Comparison of ENCODE assay signal across 20 cellular contexts in the genomic region with DNA sequence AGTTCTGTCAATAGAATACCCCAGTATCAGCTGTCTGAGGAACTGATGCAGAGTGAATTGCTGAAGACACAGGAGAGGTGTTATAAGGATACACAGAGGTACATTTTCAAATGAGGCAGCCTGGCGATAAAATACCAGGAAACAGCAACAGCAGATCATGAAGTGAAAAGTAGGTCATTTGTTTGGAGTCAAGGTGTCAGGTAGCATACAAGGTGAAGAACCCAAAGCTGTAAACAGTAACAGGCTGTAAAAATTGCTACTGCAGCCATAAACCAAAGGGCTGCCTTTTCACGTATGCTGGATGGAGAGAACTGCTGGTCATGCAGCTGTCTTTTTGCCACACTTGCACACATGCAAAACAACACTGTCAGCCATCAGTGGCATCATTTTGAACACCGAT.
"Had no signal": no experiment of that assay in that cellular context is flagged by ENCODE, and none has a peak within 500 bp of the region (broad histone marks: within the 10 kb centered on the region; RNA-seq: fewer than 3 reads in every experiment).

No MANE protein-coding gene starts in this region.

- H3K4me1 Mint-ChIP-seq: natural killer cell; stimulated activated naive B cell treated with anti-CD40 and anti-IgM and Interleukin-4, amounts not matched to agents 10 μg/mL and 1 μg/mL and 100 μg/mL, for 72 hours had no signal

- H3K36me3 ChIP-seq: breast epithelium, gastroesophageal sphincter, heart left ventricle, lower lobe of right lung, prostate gland, upper lobe of left lung had no signal

- H3K9me3 ChIP-seq: breast epithelium, gastroesophageal sphincter, heart left ventricle, lower lobe of right lung, prostate gland, testis, upper lobe of left lung had no signal

- H3K27ac ChIP-seq: breast epithelium, coronary artery, gastroesophageal sphincter, heart left ventricle, lower lobe of right lung, prostate gland, testis, upper lobe of left lung had no signal

- H3K9me3 Mint-ChIP-seq: activated naive CD8-positive, alpha-beta T cell treated with anti-CD3 and anti-CD28 coated beads for 36 hours; activated T-cell treated with anti-CD3 and anti-CD28 coated beads, Interleukin-2, amount 50 U/mL, for 24 hours; natural killer cell; stimulated activated naive B cell treated with anti-CD40 and anti-IgM and Interleukin-4, amounts not matched to agents 10 μg/mL and 1 μg/mL and 100 μg/mL, for 72 hours had no signal

- H3K36me3 Mint-ChIP-seq: natural killer cell; stimulated activated naive B cell treated with anti-CD40 and anti-IgM and Interleukin-4, amounts not matched to agents 10 μg/mL and 1 μg/mL and 100 μg/mL, for 72 hours had no signal

- ATAC-seq: gastroesophageal sphincter; heart left ventricle; left cardiac atrium; lower lobe of right lung; natural killer cell; stimulated activated naive B cell treated with anti-CD40 and anti-IgM and Interleukin-4, amounts not matched to agents 10 μg/mL and 1 μg/mL and 100 μg/mL, for 72 hours had no signal

- H3K4me3 Mint-ChIP-seq: activated naive CD8-positive, alpha-beta T cell treated with anti-CD3 and anti-CD28 coated beads for 36 hours; activated T-cell treated with anti-CD3 and anti-CD28 coated beads, Interleukin-2, amount 50 U/mL, for 24 hours; natural killer cell; stimulated activated naive B cell treated with anti-CD40 and anti-IgM and Interleukin-4, amounts not matched to agents 10 μg/mL and 1 μg/mL and 100 μg/mL, for 72 hours had no signal

- H3K27ac Mint-ChIP-seq: activated naive CD8-positive, alpha-beta T cell treated with anti-CD3 and anti-CD28 coated beads for 36 hours; activated T-cell treated with anti-CD3 and anti-CD28 coated beads, Interleukin-2, amount 50 U/mL, for 24 hours; natural killer cell; stimulated activated naive B cell treated with anti-CD40 and anti-IgM and Interleukin-4, amounts not matched to agents 10 μg/mL and 1 μg/mL and 100 μg/mL, for 72 hours had no signal

- H3K4me3 ChIP-seq: breast epithelium, coronary artery, gastroesophageal sphincter, heart left ventricle, lower lobe of right lung, prostate gland, testis, upper lobe of left lung had no signal

- H3K27me3 Mint-ChIP-seq: activated T-cell treated with anti-CD3 and anti-CD28 coated beads, Interleukin-2, amount 50 U/mL, for 24 hours had no signal

- H3K4me1 ChIP-seq: breast epithelium, gastroesophageal sphincter, heart left ventricle, lower lobe of right lung, prostate gland, testis, upper lobe of left lung had no signal

- DNase-seq: activated CD4-positive, alpha-beta T cell treated with anti-CD3 and anti-CD28 coated beads for 1 hour; activated CD4-positive, alpha-beta T cell treated with anti-CD3 and anti-CD28 coated beads, Interleukin-2, amount 50 U/mL, for 1 hour; activated CD8-positive, alpha-beta memory T cell treated with anti-CD3 and anti-CD28 coated beads, Interleukin-2, amount 50 U/mL, for 4 hours; activated naive CD4-positive, alpha-beta T cell treated with Interleukin-2 at 50 U/mL for 16 hours; activated naive CD8-positive, alpha-beta T cell treated with anti-CD3 and anti-CD28 coated beads for 36 hours; activated T-cell treated with anti-CD3 and anti-CD28 coated beads, Interleukin-2, amount 50 U/mL, for 24 hours; heart left ventricle; left cardiac atrium; lower lobe of right lung; natural killer cell; stimulated activated CD4-positive, alpha-beta T cell treated with anti-CD3 and anti-CD28 coated beads, Interleukin-2, amount 100 ng/mL, for 48 hours; stimulated activated CD8-positive, alpha-beta memory T cell treated with anti-CD3 and anti-CD28 coated beads, Interleukin-4, amount 100 ng/mL, for 48 hours; stimulated activated naive B cell treated with anti-CD40 and anti-IgM and Interleukin-4, amounts not matched to agents 10 μg/mL and 1 μg/mL and 100 μg/mL, for 72 hours; T-helper 9 cell; testis; upper lobe of left lung had no signal

- H3K27me3 ChIP-seq: breast epithelium, gastroesophageal sphincter, heart left ventricle, testis, upper lobe of left lung had no signal
